In genomic region chr2:231117148-231117547, GRCh38 we compare ENCODE assay signal across 1 cellular context.
TF ChIP-seq lines count a peak whose summit lies in the region.

No MANE protein-coding gene starts in this region.

TF ChIP-seq in GM12878, 131 proteins besides CTCF, POLR2A, EP300 and RAD21:
- TF ChIP-seq ZNF24 (IDR thresholded peaks at IDR 0.05) (0 out of 2 replicates have a peak, but pooled peaks have one; percentile 50), JUNB (IDR thresholded peaks at IDR 0.05) (peak; percentile 68), RELB (IDR thresholded peaks at IDR 0.05; ENCODE audit: low read depth) (no peak), POU2F2 (IDR thresholded peaks at IDR 0.05; ENCODE audit: borderline replicate concordance, low read depth, low read length) (no peak)
